8 cellular contexts compared by ENCODE assay signal in the genomic region with DNA sequence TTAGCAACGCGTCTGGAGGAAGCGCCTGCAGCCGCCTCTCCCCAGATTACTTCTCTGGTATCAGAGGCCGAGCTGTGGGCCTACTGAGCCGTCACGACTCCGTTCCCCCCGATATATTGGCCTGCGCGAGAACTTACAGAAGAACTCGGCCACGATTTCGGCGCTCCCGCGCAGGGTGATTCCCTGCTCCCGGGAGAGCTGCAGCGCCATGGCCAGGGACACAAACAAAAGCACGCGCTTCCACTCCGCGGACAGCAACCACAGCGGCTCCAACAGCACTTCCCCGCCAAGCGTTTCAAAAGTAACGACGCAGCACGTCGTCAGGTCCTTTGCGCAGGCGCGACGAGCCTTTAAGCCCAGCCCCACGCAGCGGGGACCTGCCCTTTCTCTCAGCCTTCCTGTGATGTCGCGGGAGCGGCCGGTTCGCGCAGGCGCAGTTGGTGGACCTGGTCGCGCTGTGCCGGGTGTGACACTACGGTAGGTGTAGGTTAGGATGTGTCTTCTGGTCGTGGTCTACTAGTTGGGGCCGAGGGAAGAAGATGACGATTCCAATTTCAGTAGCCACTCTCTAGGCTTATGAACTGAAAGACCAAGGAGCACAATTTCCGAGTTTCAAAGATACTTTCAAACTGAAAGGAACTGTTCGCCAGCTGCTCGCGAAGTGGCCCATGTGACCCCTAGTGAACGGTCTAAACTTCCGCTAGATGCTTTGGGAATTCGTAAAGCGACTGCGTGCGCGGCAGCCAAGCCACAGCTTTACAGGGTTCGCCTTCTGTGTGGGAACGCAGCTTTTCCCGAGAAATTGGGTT. TPM values are rescaled to one million over a fixed set of nuclear protein-coding genes. Genes with fewer than 3 reads are reported as not detected.
A peak's percentile ranks its signal among the peaks of the same experiment; 100 is the strongest.
DNase-seq lines count a peak whose midpoint lies in the region; ATAC-seq and TF ChIP-seq lines count a peak whose summit lies in the region.

Gene MAD2L1, minus strand, starts transcription at position 324 of the 809 bp plus-strand sequence. Its CDS starts 114 bp downstream, at position 210.

- peak in 1 of 2 donors; percentile 89 for TF ChIP-seq POLR2A in vagina (IDR thresholded peaks at IDR 0.05)

- H3K36me3 Mint-ChIP-seq in T-helper 2 cell treated with Interferon-gamma antibody and Interleukin-4, amounts not matched to agents 5 μg/mL and 100 μg/mL, for 36 hours (ENCODE audit: low read depth) = peaks cover 34% of the 10 kb centered on the region

- H3K27me3 ChIP-seq in ascending aorta (no peaks in the 10 kb centered on the region), right cardiac atrium (ENCODE audit: control insufficient read depth, insufficient read depth) (no peaks in the 10 kb centered on the region), vagina (no peaks in the 10 kb centered on the region)

- intact Hi-C loops in ascending aorta (cut with DNase I) = no loop called here
- intact Hi-C loops in right cardiac atrium (cut with DNase I) = no loop called here
- intact Hi-C loops in vagina (cut with DNase I) = no loop called here

- no peaks in the 10 kb centered on the region for H3K9me3 Mint-ChIP-seq in T-helper 2 cell treated with Interferon-gamma antibody and Interleukin-4, amounts not matched to agents 5 μg/mL and 100 μg/mL, for 36 hours

- ATAC-seq in GM18502 (IDR thresholded peaks at IDR 0.05; ENCODE audit: poor library complexity, unreplicated experiment) (peak; percentile 86), HG02970 (IDR thresholded peaks at IDR 0.05; ENCODE audit: low FRiP score, unreplicated experiment) (peak; percentile 94), right cardiac atrium (peak; percentile 99)

- H3K27ac Mint-ChIP-seq in T-helper 2 cell treated with Interferon-gamma antibody and Interleukin-4, amounts not matched to agents 5 μg/mL and 100 μg/mL, for 36 hours = peak within 1 kb of the TSS; percentile 99

- peak within 1 kb of the TSS; percentile 95 to 99 for H3K27ac ChIP-seq in ascending aorta
- H3K27ac ChIP-seq in right cardiac atrium (ENCODE audit: low read length) = peak within 1 kb of the TSS; percentile 97
- H3K27ac ChIP-seq in vagina = peak within 1 kb of the TSS; percentile 97

- peak; percentile 96 to 98 for DNase-seq in NCI-H1930 (lab: John Stamatoyannopoulos, UW)
- peak; percentile 99 for DNase-seq in T-helper 2 cell treated with Interferon-gamma antibody and Interleukin-4, amounts not matched to agents 5 μg/mL and 100 μg/mL, for 36 hours (ENCODE audit: low spot score)
- DNase-seq in ascending aorta (ENCODE audit: low spot score in 2 of 2) = peak; percentile 96 to 99
- DNase-seq in right cardiac atrium = peak; percentile 99 to 100 (median 100)
- DNase-seq in pulmonary artery endothelial cell (ENCODE audit: low read depth, low spot score) = peak; percentile 92
- DNase-seq in vagina (ENCODE audit: extremely low spot score in 2 of 2) = peak; percentile 98

- H3K27me3 Mint-ChIP-seq in T-helper 2 cell treated with Interferon-gamma antibody and Interleukin-4, amounts not matched to agents 5 μg/mL and 100 μg/mL, for 36 hours (ENCODE audit: low read depth) = no peaks in the 10 kb centered on the region

- under 1% methylated on average over 64 of the region's 64 CpGs for WGBS in right cardiac atrium

- H3K9me3 ChIP-seq in ascending aorta (no peaks in the 10 kb centered on the region), right cardiac atrium (ENCODE audit: control insufficient read depth, low read length) (no peaks in the 10 kb centered on the region), vagina (no peaks in the 10 kb centered on the region)

- H3K4me1 Mint-ChIP-seq in T-helper 2 cell treated with Interferon-gamma antibody and Interleukin-4, amounts not matched to agents 5 μg/mL and 100 μg/mL, for 36 hours (ENCODE audit: low read depth) = peaks cover 50% of the 10 kb centered on the region

- H3K4me1 ChIP-seq in ascending aorta (peaks cover 0 to 21% of the 10 kb centered on the region in 2 donors), right cardiac atrium (ENCODE audit: control insufficient read depth, insufficient read depth, low read length) (peaks cover 6% of the 10 kb centered on the region), vagina (peaks cover 27% of the 10 kb centered on the region)

- H3K4me3 Mint-ChIP-seq in T-helper 2 cell treated with Interferon-gamma antibody and Interleukin-4, amounts not matched to agents 5 μg/mL and 100 μg/mL, for 36 hours = peak within 1 kb of the TSS; percentile 96

- H3K36me3 ChIP-seq in ascending aorta (no peaks in the 10 kb centered on the region), vagina (no peaks in the 10 kb centered on the region)

- TF ChIP-seq CTCF in ascending aorta (IDR thresholded peaks at IDR 0.05) = no peak
- no peak for TF ChIP-seq CTCF in vagina (IDR thresholded peaks at IDR 0.05)

- H3K4me3 ChIP-seq in ascending aorta (peak within 1 kb of the TSS; percentile 69 to 72), right cardiac atrium (ENCODE audit: low read length) (peak within 1 kb of the TSS; percentile 72), vagina (peak within 1 kb of the TSS; percentile 66 to 69)

RNA-seq across cellular contexts. Expression of gene MAD2L1, which starts in this region (rescaled TPM):
- 12.8 TPM for total RNA-seq in ascending aorta
- total RNA-seq in right cardiac atrium = 1 to 10 TPM; 2.2 to 4.5 (median 3.2) TPM
- polyA plus RNA-seq in right cardiac atrium = 2.8 TPM
- 47.7 and 53.8 TPM in 2 replicates for total RNA-seq in pulmonary artery endothelial cell
- total RNA-seq in vagina = 2.0 TPM

Comparison
In these comparisons a context has a peak if more than half of its experiments do, and no peak if none do; other contexts are left out.
1. Peak in every context shown above with its lines: DNase-seq, ATAC-seq, H3K4me3 ChIP-seq and H3K27ac ChIP-seq.